9 cellular contexts compared by ENCODE assay signal in the genomic region with DNA sequence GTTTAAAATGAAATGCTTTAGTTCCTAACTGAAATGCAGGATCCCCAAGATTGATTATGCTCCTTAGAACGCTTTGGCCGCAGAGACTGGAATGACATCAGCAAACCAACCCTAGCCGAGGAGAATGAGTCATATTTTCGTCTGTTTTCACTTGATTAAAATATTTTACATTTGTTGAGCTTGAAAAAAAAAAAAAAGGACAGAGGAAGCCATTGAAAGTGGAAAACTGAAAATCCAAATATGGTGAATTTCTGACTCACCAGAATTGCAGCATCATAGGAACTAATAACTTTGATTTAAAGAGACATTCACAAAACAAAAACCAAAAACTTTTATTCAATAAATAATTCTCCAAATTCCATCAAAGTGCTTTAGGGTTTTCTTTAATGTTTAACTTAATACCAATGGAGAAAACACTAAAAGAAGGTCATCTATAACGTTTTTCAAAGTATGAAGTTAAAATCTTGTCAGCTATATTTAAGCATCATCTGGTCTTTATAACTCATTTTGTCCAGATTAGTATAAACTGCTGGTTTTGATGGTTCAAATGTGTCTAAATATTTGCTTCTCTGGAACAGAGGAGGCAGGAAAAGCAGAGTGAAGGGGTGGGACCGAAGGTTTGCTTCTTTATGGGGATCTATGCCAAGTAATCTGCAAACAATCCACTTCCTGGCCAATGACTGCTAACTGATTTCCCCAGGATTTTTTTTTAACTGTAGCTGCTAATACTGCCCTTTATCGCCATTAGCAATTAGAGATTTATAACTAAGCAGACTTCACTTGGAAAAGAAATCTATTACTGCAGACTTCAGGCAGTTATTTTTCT. TPM values are rescaled to one million over a fixed set of nuclear protein-coding genes. Genes with fewer than 3 reads are reported as not detected.
A peak's percentile ranks its signal among the peaks of the same experiment; 100 is the strongest.
DNase-seq lines count a peak whose midpoint lies in the region; ATAC-seq, FAIRE-seq and TF ChIP-seq lines count a peak whose summit lies in the region.
"Had no signal": no experiment of that assay in that cellular context is flagged by ENCODE, and none has a peak within 500 bp of the region (broad histone marks: within the 10 kb centered on the region; RNA-seq: fewer than 3 reads in every experiment).

No MANE protein-coding gene starts in this region.

- H3K79me2 ChIP-seq in ACC112 (ENCODE audit: control insufficient read depth, insufficient read depth, low read length, unreplicated experiment): no peaks in the 10 kb centered on the region

- H3K36me3 ChIP-seq in ACC112 (ENCODE audit: insufficient read depth, low read length): no peaks in the 10 kb centered on the region
- H3K36me3 ChIP-seq: cardiac muscle cell had no signal

- ATAC-seq in GM18502 (IDR thresholded peaks at IDR 0.05; ENCODE audit: poor library complexity, unreplicated experiment) (no peak), GM21576 (IDR thresholded peaks at IDR 0.05; ENCODE audit: unreplicated experiment) (no peak), GM18867 (IDR thresholded peaks at IDR 0.05; ENCODE audit: unreplicated experiment) (no peak)

- H3K4me3 ChIP-seq in ACC112 (ENCODE audit: low read depth, low read length): peak overlapping the region; percentile 60
- peak overlapping the region in 1 of 2 donors; percentile 33 for H3K4me3 ChIP-seq in cardiac fibroblast (replicated peaks in 1 of 2; ENCODE audit: low read depth in 2 of 2, low read length in 2 of 2)
- H3K4me3 ChIP-seq: cardiac muscle cell had no signal

- peak overlapping the region; percentile 99 for H3K27ac ChIP-seq in ACC112 (ENCODE audit: low read depth, low read length)
- H3K27ac ChIP-seq: cardiac muscle cell had no signal

- peak overlapping the region; percentile 77 for H2AFZ ChIP-seq in ACC112 (ENCODE audit: low read length, unreplicated experiment)

- DNase-seq in HTR-8/SVneo (ENCODE audit: insufficient read length, low spot score): peak; percentile 68
- peak; percentile 95 to 97 for DNase-seq in cardiac fibroblast (ENCODE audit: low read depth in 2 of 2)
- DNase-seq in middle frontal gyrus (ENCODE audit: extremely low spot score, low spot score): peak; percentile 27
- DNase-seq in mesenteric fat pad (ENCODE audit: low spot score): no peak

- peak; percentile 69 for FAIRE-seq in HTR-8/SVneo (lab: Jason Lieb, UNC)

- H3K27me3 ChIP-seq in ACC112 (ENCODE audit: insufficient read depth, low read length): no peaks in the 10 kb centered on the region
- H3K27me3 ChIP-seq: cardiac muscle cell had no signal

- no peak for TF ChIP-seq CTCF in cardiac fibroblast (IDR thresholded peaks at IDR 0.05; ENCODE audit: low read depth, low read length)

- H3K4me1 ChIP-seq in ACC112 (ENCODE audit: control insufficient read depth, insufficient read depth, low read length, unreplicated experiment): peaks cover 45% of the 10 kb centered on the region

RNA-seq across cellular contexts. Expression of a gene that starts 30.9 kb away (rescaled TPM):
- 93.4 TPM for total RNA-seq in mesenteric fat pad
